In genomic region chr1:7474786-7475502, GRCh38 we compare ENCODE assay signal across 21 cellular contexts.
DNase-seq lines count a peak whose midpoint lies in the region; ATAC-seq, FAIRE-seq and TF ChIP-seq lines count a peak whose summit lies in the region.
"Had no signal": no experiment of that assay in that cellular context is flagged by ENCODE, and none has a peak within 500 bp of the region (broad histone marks: within the 10 kb centered on the region; RNA-seq: fewer than 3 reads in every experiment).

No MANE protein-coding gene starts in this region.

- intact Hi-C loops in lower lobe of right lung (cut with DNase I): no loop called here

- H3K27me3 Mint-ChIP-seq in HFFc6 (ENCODE audit: insufficient read depth): peaks cover 1% of the 10 kb centered on the region; the same call in 1 of the 2 replicates
- H3K27me3 Mint-ChIP-seq: activated naive CD8-positive, alpha-beta T cell treated with anti-CD3 and anti-CD28 coated beads, Interleukin-2, amount 10 ng/mL, durations not matched to agents 7 days and 5 days had no signal

- H3K27ac ChIP-seq in VCaP: no peak overlapping the region
- H3K27ac ChIP-seq in lower lobe of right lung: no peak overlapping the region
- H3K27ac ChIP-seq: C4-2B, HL-60 had no signal

- ATAC-seq in lower lobe of right lung (no peak), HG03442 (IDR thresholded peaks at IDR 0.05; ENCODE audit: unreplicated experiment) (no peak)

- H3K4me3 ChIP-seq in lower lobe of right lung: no peak overlapping the region

- peaks cover 62% of the 10 kb centered on the region for H3K4me1 ChIP-seq in lower lobe of right lung

- H3K9me3 ChIP-seq in lower lobe of right lung: no peaks in the 10 kb centered on the region

- H3K9me3 Mint-ChIP-seq in HFFc6: no peaks in the 10 kb centered on the region
- H3K9me3 Mint-ChIP-seq: activated naive CD8-positive, alpha-beta T cell treated with anti-CD3 and anti-CD28 coated beads, Interleukin-2, amount 10 ng/mL, durations not matched to agents 7 days and 5 days; memory B cell; nephron had no signal

- H3K27ac Mint-ChIP-seq in HFFc6: no peak overlapping the region
- H3K27ac Mint-ChIP-seq: activated naive CD8-positive, alpha-beta T cell treated with anti-CD3 and anti-CD28 coated beads, Interleukin-2, amount 10 ng/mL, durations not matched to agents 7 days and 5 days; memory B cell had no signal

- DNase-seq in D341Med (ENCODE audit: low spot score): peak; percentile 55
- no peak for DNase-seq in HFFc6
- peak; percentile 69 for DNase-seq in iPS-NIHi7 (ENCODE audit: extremely low spot score)
- no peak for DNase-seq in urothelium cell line (ENCODE audit: low spot score)
- DNase-seq in ureter (ENCODE audit: low spot score): no peak
- no peak for DNase-seq in lower lobe of right lung
- DNase-seq: activated CD4-positive, alpha-beta T cell treated with anti-CD3 and anti-CD28 coated beads, Interleukin-2, amount 50 U/mL, for 48 hours; activated naive CD8-positive, alpha-beta T cell treated with anti-CD3 and anti-CD28 coated beads, Interleukin-2, amount 10 ng/mL, durations not matched to agents 7 days and 5 days; activated T-cell treated with anti-CD3 and anti-CD28 coated beads, Interleukin-2, amount 50 U/mL, for 48 hours; EL; erythroblast; HCEC 1CT; NCI-H1436; retina; substantia nigra had no signal

- no peaks in the 10 kb centered on the region for H3K27me3 ChIP-seq in lower lobe of right lung (ENCODE audit: low read depth)

- peak; percentile 34; the same call in 1 of the 2 replicates for TF ChIP-seq CTCF in HFFc6 (IDR thresholded peaks at IDR 0.05)
- peak; percentile 59 for TF ChIP-seq CTCF in VCaP (conservative IDR thresholded peaks at IDR 0.05)
- no peak for TF ChIP-seq CTCF in lower lobe of right lung (IDR thresholded peaks at IDR 0.05)

- no peaks in the 10 kb centered on the region for H3K36me3 Mint-ChIP-seq in HFFc6 (ENCODE audit: low read depth)
- H3K36me3 Mint-ChIP-seq: activated naive CD8-positive, alpha-beta T cell treated with anti-CD3 and anti-CD28 coated beads, Interleukin-2, amount 10 ng/mL, durations not matched to agents 7 days and 5 days; memory B cell had no signal

- no peak for FAIRE-seq in urothelium cell line (lab: Jason Lieb, UNC)

- peaks cover 34% of the 10 kb centered on the region for H3K4me1 Mint-ChIP-seq in HFFc6 (ENCODE audit: low read depth)
- H3K4me1 Mint-ChIP-seq: activated naive CD8-positive, alpha-beta T cell treated with anti-CD3 and anti-CD28 coated beads, Interleukin-2, amount 10 ng/mL, durations not matched to agents 7 days and 5 days; memory B cell had no signal

- H3K4me3 Mint-ChIP-seq in HFFc6: no peak overlapping the region
- H3K4me3 Mint-ChIP-seq: activated naive CD8-positive, alpha-beta T cell treated with anti-CD3 and anti-CD28 coated beads, Interleukin-2, amount 10 ng/mL, durations not matched to agents 7 days and 5 days; memory B cell; nephron had no signal

- no peaks in the 10 kb centered on the region for H3K36me3 ChIP-seq in lower lobe of right lung

Comparison
In these comparisons a context has a peak if more than half of its experiments do, and no peak if none do; other contexts are left out.
1. DNase-seq: peak in D341Med (single experiment) and iPS-NIHi7 (single experiment); none in HFFc6 (single experiment), urothelium cell line (single experiment), ureter (single experiment) and lower lobe of right lung (single experiment).